8 cellular contexts compared by ENCODE assay signal in the genomic region with DNA sequence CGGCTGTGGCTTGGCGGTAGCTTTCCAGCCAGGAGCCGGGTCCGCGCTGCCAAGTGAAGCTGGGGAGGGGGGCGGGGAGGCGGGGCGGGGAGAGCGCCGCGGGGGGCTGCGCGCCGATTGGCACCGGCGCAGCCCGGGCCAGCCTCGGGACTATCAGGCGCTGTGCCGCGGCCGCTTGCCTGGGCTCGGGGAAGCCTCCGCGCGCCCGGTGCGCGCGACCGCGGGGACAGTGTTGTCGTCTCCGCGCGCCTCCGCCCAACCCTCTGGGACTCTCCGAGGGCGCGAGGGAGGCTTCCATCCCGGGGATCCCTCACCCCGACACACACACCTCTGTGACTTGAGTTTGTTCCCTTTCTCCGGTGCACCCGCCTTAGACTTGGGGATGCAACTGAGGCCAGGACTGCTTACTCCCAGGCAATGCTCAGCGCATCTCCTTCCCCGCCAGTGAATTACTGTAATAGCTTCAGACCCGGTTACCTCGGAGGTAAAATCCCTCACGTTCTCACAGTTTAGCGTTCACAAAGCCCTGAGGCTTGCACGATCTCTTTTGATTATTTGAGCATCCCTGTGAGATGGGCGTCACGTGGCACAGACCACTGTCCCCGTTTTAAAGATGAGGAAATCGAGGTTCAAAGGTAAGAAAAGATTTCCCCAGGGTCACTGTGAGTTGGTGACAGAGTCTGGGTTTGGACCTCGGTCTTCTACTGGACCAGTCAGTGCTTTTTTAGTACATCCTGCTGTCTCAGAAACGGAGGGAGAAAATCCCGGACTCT. TPM values are rescaled to one million over a fixed set of nuclear protein-coding genes. Genes with fewer than 3 reads are reported as not detected.
DNase-seq lines count a peak whose midpoint lies in the region; ATAC-seq and TF ChIP-seq lines count a peak whose summit lies in the region.

A gene (minus strand): TSS at position 26 of the 773 bp plus-strand sequence. CDS start 92 bp downstream, outside the sequence.

- no peak for TF ChIP-seq CTCF in activated CD8-positive, alpha-beta T cell treated with anti-CD3 and anti-CD28 coated beads for 36 hours (IDR thresholded peaks at IDR 0.05)
- TF ChIP-seq CTCF in WERI-Rb-1 (IDR thresholded peaks at IDR 0.05; ENCODE audit: low read depth, low read length) (no peak), stomach (IDR thresholded peaks at IDR 0.05) (no peak)

- POLR2A ChIA-PET in activated CD8-positive, alpha-beta T cell treated with anti-CD3 and anti-CD28 coated beads, Interleukin-2, amount 10 ng/mL, durations not matched to agents 7 days and 5 days (lab: Charles Lee), result no interaction called here
- POLR2A ChIA-PET in activated CD8-positive, alpha-beta T cell treated with anti-CD3 and anti-CD28 coated beads for 36 hours (lab: Charles Lee), result interaction anchor here (2.5 kb wide), 1 partner anchor 11 kb away, joined by 14 read pairs; a partner anchor contains a TSS

- H3K4me3 Mint-ChIP-seq in activated CD8-positive, alpha-beta T cell treated with anti-CD3 and anti-CD28 coated beads, Interleukin-2, amount 10 ng/mL, durations not matched to agents 7 days and 5 days, result no peak within 1 kb of the TSS
- no peak within 1 kb of the TSS for H3K4me3 Mint-ChIP-seq in activated CD8-positive, alpha-beta T cell treated with anti-CD3 and anti-CD28 coated beads for 36 hours

- peaks cover 73% of the 10 kb centered on the region for H3K27me3 Mint-ChIP-seq in activated CD8-positive, alpha-beta T cell treated with anti-CD3 and anti-CD28 coated beads, Interleukin-2, amount 10 ng/mL, durations not matched to agents 7 days and 5 days (ENCODE audit: low read depth)
- H3K27me3 Mint-ChIP-seq in activated CD8-positive, alpha-beta T cell treated with anti-CD3 and anti-CD28 coated beads for 36 hours, result peaks cover 79% of the 10 kb centered on the region

- peaks cover 33 to 41% (median 37%) of the 10 kb centered on the region in 4 donors for H3K4me1 ChIP-seq in stomach

- peaks cover 14% of the 10 kb centered on the region for H3K4me1 Mint-ChIP-seq in activated CD8-positive, alpha-beta T cell treated with anti-CD3 and anti-CD28 coated beads, Interleukin-2, amount 10 ng/mL, durations not matched to agents 7 days and 5 days (ENCODE audit: low read depth)
- peaks cover 17% of the 10 kb centered on the region for H3K4me1 Mint-ChIP-seq in activated CD8-positive, alpha-beta T cell treated with anti-CD3 and anti-CD28 coated beads for 36 hours (ENCODE audit: low read depth)

- no peaks in the 10 kb centered on the region for H3K36me3 Mint-ChIP-seq in activated CD8-positive, alpha-beta T cell treated with anti-CD3 and anti-CD28 coated beads, Interleukin-2, amount 10 ng/mL, durations not matched to agents 7 days and 5 days (ENCODE audit: low read depth)
- no peaks in the 10 kb centered on the region for H3K36me3 Mint-ChIP-seq in activated CD8-positive, alpha-beta T cell treated with anti-CD3 and anti-CD28 coated beads for 36 hours (ENCODE audit: low read depth)

- no peaks in the 10 kb centered on the region for H3K9me3 Mint-ChIP-seq in activated CD8-positive, alpha-beta T cell treated with anti-CD3 and anti-CD28 coated beads, Interleukin-2, amount 10 ng/mL, durations not matched to agents 7 days and 5 days (ENCODE audit: insufficient read depth)
- no peaks in the 10 kb centered on the region for H3K9me3 Mint-ChIP-seq in activated CD8-positive, alpha-beta T cell treated with anti-CD3 and anti-CD28 coated beads for 36 hours

- DNase-seq in activated CD8-positive, alpha-beta T cell treated with anti-CD3 and anti-CD28 coated beads, Interleukin-2, amount 10 ng/mL, durations not matched to agents 7 days and 5 days, result no peak
- no peak for DNase-seq in activated CD8-positive, alpha-beta T cell treated with anti-CD3 and anti-CD28 coated beads for 36 hours
- DNase-seq in WERI-Rb-1 (peak; percentile 45), stomach (no peak), RPMI8226 (no peak)

- H3K4me3 ChIP-seq in WERI-Rb-1 (ENCODE audit: low read depth, low read length), result peak within 1 kb of the TSS; percentile 47
- peak within 1 kb of the TSS; percentile 45 for H3K4me3 ChIP-seq in iPS-11a (ENCODE audit: low read depth, low read length)
- peak within 1 kb of the TSS; percentile 20 to 44 (median 28) for H3K4me3 ChIP-seq in stomach

- CTCF ChIA-PET in activated CD8-positive, alpha-beta T cell treated with anti-CD3 and anti-CD28 coated beads, Interleukin-2, amount 10 ng/mL, durations not matched to agents 7 days and 5 days (lab: Charles Lee), result no interaction called here
- CTCF ChIA-PET in activated CD8-positive, alpha-beta T cell treated with anti-CD3 and anti-CD28 coated beads for 36 hours (lab: Charles Lee), result no interaction called here

- no peak within 1 kb of the TSS for H3K27ac Mint-ChIP-seq in activated CD8-positive, alpha-beta T cell treated with anti-CD3 and anti-CD28 coated beads, Interleukin-2, amount 10 ng/mL, durations not matched to agents 7 days and 5 days
- H3K27ac Mint-ChIP-seq in activated CD8-positive, alpha-beta T cell treated with anti-CD3 and anti-CD28 coated beads for 36 hours, result no peak within 1 kb of the TSS

- H3K9me3 ChIP-seq in WERI-Rb-1 (ENCODE audit: severe bottlenecking), result no peaks in the 10 kb centered on the region
- H3K9me3 ChIP-seq in stomach, result no peaks in the 10 kb centered on the region

- no peak within 1 kb of the TSS for H3K27ac ChIP-seq in WERI-Rb-1
- no peak within 1 kb of the TSS for H3K27ac ChIP-seq in stomach

- H3K36me3 ChIP-seq in WERI-Rb-1 (no peaks in the 10 kb centered on the region), stomach (no peaks in the 10 kb centered on the region)

- ATAC-seq in activated CD8-positive, alpha-beta T cell treated with anti-CD3 and anti-CD28 coated beads, Interleukin-2, amount 10 ng/mL, durations not matched to agents 7 days and 5 days, result peak; percentile 53
- no peak for ATAC-seq in activated CD8-positive, alpha-beta T cell treated with anti-CD3 and anti-CD28 coated beads for 36 hours
- no peak for ATAC-seq in GM19463 (IDR thresholded peaks at IDR 0.05; ENCODE audit: unreplicated experiment)
- no peak for ATAC-seq in HG02938 (IDR thresholded peaks at IDR 0.05; ENCODE audit: unreplicated experiment)

- H3K27me3 ChIP-seq in WERI-Rb-1 (ENCODE audit: insufficient read depth, low read depth, severe bottlenecking) (peaks cover 35% of the 10 kb centered on the region), stomach (peaks cover 28 to 100% (median 73%) of the 10 kb centered on the region in 3 donors)

- WGBS in stomach, 5 donors, result 3 to 5% (median 3%) methylated on average over 35 to 58 of the region's 58 CpGs

- intact Hi-C loops in activated CD8-positive, alpha-beta T cell treated with anti-CD3 and anti-CD28 coated beads for 36 hours (cut with micrococcal nuclease), result no loop called here
- intact Hi-C loops in stomach (cut with DNase I; ENCODE audit: low total_unique reads), result no loop called here

- TF ChIP-seq POLR2A in stomach (IDR thresholded peaks at IDR 0.05), result no peak

- no peak for TF ChIP-seq EP300 in stomach (IDR thresholded peaks at IDR 0.05)

RNA-seq across cellular contexts. Expression of the gene that starts here (rescaled TPM):
- total RNA-seq in activated CD8-positive, alpha-beta T cell treated with anti-CD3 and anti-CD28 coated beads, Interleukin-2, amount 10 ng/mL, durations not matched to agents 7 days and 5 days, result not detected
- not detected for total RNA-seq in activated CD8-positive, alpha-beta T cell treated with anti-CD3 and anti-CD28 coated beads for 36 hours
- total RNA-seq in stomach, result not detected
- polyA plus RNA-seq in stomach, result under 1 TPM in 1 of 3 donors, not detected in 2; 0.10 TPM

Comparison
In these comparisons a context has a peak if more than half of its experiments do, and no peak if none do; other contexts are left out.
1. Peak in ATAC-seq in activated CD8-positive, alpha-beta T cell treated with anti-CD3 and anti-CD28 coated beads, Interleukin-2, amount 10 ng/mL, durations not matched to agents 7 days and 5 days; RNA of the gene not detected or under 1 TPM.